Comparison of ENCODE assay signal across 8 cellular contexts in genomic region chrX:39912126-39912525, GRCh38.
"Had no signal": no experiment of that assay in that cellular context is flagged by ENCODE, and none has a peak within 500 bp of the region (broad histone marks: within the 10 kb centered on the region; RNA-seq: fewer than 3 reads in every experiment).

No MANE protein-coding gene starts in this region.

- H3K4me3 Mint-ChIP-seq: GM23338, HFFc6 had no signal

- H3K9me3 ChIP-seq: HAP-1 had no signal

- ATAC-seq: GM23338, HCT116 had no signal

- H3K27ac Mint-ChIP-seq: GM23338, HFFc6 had no signal

- H2AFZ ChIP-seq: GM23338 had no signal

- FAIRE-seq: HTR-8/SVneo had no signal

- H3K4me3 ChIP-seq: GM23338, HAP-1 had no signal

- DNase-seq: H7, HFFc6, IMR-90, KBM-7 had no signal

- H3K4me1 ChIP-seq: HAP-1 had no signal

- H3K36me3 ChIP-seq: HAP-1 had no signal

- H3K9me3 Mint-ChIP-seq: GM23338, HFFc6 had no signal

- H3K4me2 ChIP-seq: GM23338 had no signal
